In the genomic region with DNA sequence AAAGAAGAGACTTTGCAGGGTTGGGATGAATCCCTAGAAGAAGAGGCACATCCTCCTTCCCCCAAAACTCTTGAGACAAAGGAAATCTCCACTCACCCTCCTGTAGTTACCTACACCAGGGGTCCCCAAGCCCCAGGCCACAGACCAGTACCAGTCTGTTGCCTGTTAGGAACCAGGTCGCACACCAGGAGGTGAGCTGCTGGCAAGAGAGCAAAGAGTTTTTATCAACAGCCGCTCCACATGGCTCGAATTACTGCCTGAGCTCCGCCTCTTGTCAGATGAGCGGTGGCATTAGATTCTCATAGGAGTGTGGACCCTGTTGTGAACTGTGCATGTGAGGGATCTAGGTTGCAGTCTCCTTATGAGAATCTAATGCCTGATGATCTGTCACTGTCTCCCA, we compare ENCODE assay signal across 23 cellular contexts.
"Had no signal": no experiment of that assay in that cellular context is flagged by ENCODE, and none has a peak within 500 bp of the region (broad histone marks: within the 10 kb centered on the region; RNA-seq: fewer than 3 reads in every experiment).

No MANE protein-coding gene starts in this region.

- H3K27ac ChIP-seq: brain microvascular endothelial cell, coronary artery, dorsolateral prefrontal cortex, gastroesophageal sphincter, hepatocyte, neutrophil, right lobe of liver, tibial nerve had no signal

- ATAC-seq: gastroesophageal sphincter, left cardiac atrium, left ventricle myocardium superior, right lobe of liver had no signal

- DNase-seq: activated CD4-positive, alpha-beta memory T cell treated with anti-CD3 and anti-CD28 coated beads for 36 hours; activated CD4-positive, alpha-beta T cell treated with anti-CD3 and anti-CD28 coated beads, Interleukin-2, amount 10 ng/mL, durations not matched to agents 24 days and 14 days; activated CD4-positive, CD25-positive, alpha-beta regulatory T cell treated with anti-CD3 and anti-CD28 coated beads, Interleukin-2, amount 50 U/mL, for 72 hours; activated CD8-positive, alpha-beta memory T cell treated with anti-CD3 and anti-CD28 coated beads, Interleukin-2, amount 50 U/mL, for 4 hours; activated gamma-delta T cell treated with Interleukin-2 at 50 U/mL for 16 hours; activated naive CD4-positive, alpha-beta T cell treated with anti-CD3 and anti-CD28 coated beads, Interleukin-2, amount 50 U/mL, for 16 hours; activated T-cell treated with anti-CD3 and anti-CD28 coated beads, Interleukin-2, amount 50 U/mL, for 1 hour; amniotic stem cell; brain microvascular endothelial cell; dorsolateral prefrontal cortex; effector memory CD4-positive, alpha-beta T cell; left cardiac atrium; left ventricle myocardium superior; naive B cell; nephron progenitor cell; right lobe of liver; stimulated activated CD4-positive, alpha-beta T cell treated with anti-CD3 and anti-CD28 coated beads, Interleukin-2, amount 100 ng/mL, for 48 hours; stimulated activated naive CD4-positive, alpha-beta T cell treated with Interleukin-2 at 50 U/mL for 16 hours had no signal

- H3K79me2 ChIP-seq: hepatocyte had no signal

- H3K27me3 ChIP-seq: brain microvascular endothelial cell, hepatocyte, right lobe of liver, tibial nerve had no signal

- H3K4me3 ChIP-seq: coronary artery, dorsolateral prefrontal cortex, gastroesophageal sphincter, hepatocyte, right lobe of liver, tibial nerve had no signal

- H3K4me2 ChIP-seq: hepatocyte had no signal

- H3K9me3 ChIP-seq: gastroesophageal sphincter, neutrophil, right lobe of liver, tibial nerve had no signal

- H3K36me3 ChIP-seq: brain microvascular endothelial cell, gastroesophageal sphincter, neutrophil, right lobe of liver, tibial nerve had no signal

- H3K4me1 ChIP-seq: gastroesophageal sphincter, right lobe of liver, tibial nerve had no signal
